ENCODE assay signal across 14 cellular contexts in the genomic region with DNA sequence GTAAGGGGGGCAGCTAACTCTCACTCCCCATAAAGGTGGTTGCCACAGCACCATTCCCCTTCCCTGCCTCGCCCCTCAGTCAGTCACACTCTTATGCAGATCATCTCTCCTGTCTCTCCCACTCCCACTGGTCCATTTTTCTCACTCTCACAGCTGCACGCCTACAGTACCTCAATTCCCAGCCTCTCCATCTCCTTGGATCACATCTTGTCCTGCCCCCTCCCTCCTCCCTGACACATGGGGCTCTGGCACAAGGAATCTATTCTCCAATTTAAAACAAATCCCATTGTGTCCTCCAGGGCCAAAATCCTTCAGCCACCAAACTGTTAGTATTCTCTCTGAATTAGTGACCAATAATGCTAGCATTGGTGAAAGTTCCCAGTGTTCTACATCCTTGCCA.
DNase-seq lines count a peak whose midpoint lies in the region; ATAC-seq and TF ChIP-seq lines count a peak whose summit lies in the region.
"Had no signal": no experiment of that assay in that cellular context is flagged by ENCODE, and none has a peak within 500 bp of the region (broad histone marks: within the 10 kb centered on the region; RNA-seq: fewer than 3 reads in every experiment).

No MANE protein-coding gene starts in this region.

- no TSS peak for BruUV-seq in IMR-90 (replicated peaks; lab: Mats Ljungman, UMichigan)

- no peaks in the 10 kb centered on the region for H3K9me3 Mint-ChIP-seq in activated T-helper 2 cell treated with anti-CD3 and anti-CD28 coated beads, Interferon-gamma antibody, Interleukin-2, Interleukin-4, amounts not matched to agents 10 μg/mL and 5 μg/mL and 100 μg/mL, durations not matched to agents 14 hours and 24 hours and 36 hours
- H3K9me3 Mint-ChIP-seq in mesothelial cell of epicardium: no peaks in the 10 kb centered on the region

- H2BK5ac ChIP-seq in IMR-90 (ENCODE audit: low read depth, low read length, poor library complexity, severe bottlenecking): no peak overlapping the region

- TF ChIP-seq EP300 in esophagus muscularis mucosa (IDR thresholded peaks at IDR 0.05): no peak

- no peak overlapping the region for H3K4me3 Mint-ChIP-seq in activated T-helper 2 cell treated with anti-CD3 and anti-CD28 coated beads, Interferon-gamma antibody, Interleukin-2, Interleukin-4, amounts not matched to agents 10 μg/mL and 5 μg/mL and 100 μg/mL, durations not matched to agents 14 hours and 24 hours and 36 hours (ENCODE audit: low read depth)
- H3K4me3 Mint-ChIP-seq in mesothelial cell of epicardium: no peak overlapping the region

- no peak overlapping the region for H3K23ac ChIP-seq in IMR-90 (ENCODE audit: low read depth, low read length)

- POLR2A ChIA-PET in IMR-90 (lab: Charles Lee; ENCODE audit: unreplicated experiment): no interaction called here

- H3K9ac ChIP-seq in IMR-90 (ENCODE audit: low read depth, low read length): no peak overlapping the region
- H3K9ac ChIP-seq: BLaER1 treated with 17β-estradiol and CSF1 and Interleukin-3, amounts not matched to agents 10 nM and 100 nM had no signal

- H3K4me1 ChIP-seq in IMR-90 (ENCODE audit: control insufficient read depth, insufficient read depth, low read length): peaks cover 15% of the 10 kb centered on the region
- H3K4me1 ChIP-seq in gastrocnemius medialis: peaks cover 23 to 62% of the 10 kb centered on the region in 2 donors
- H3K4me1 ChIP-seq in esophagus muscularis mucosa: peaks cover 8 to 18% (median 14%) of the 10 kb centered on the region in 4 donors

- 83% methylated on average over 2 of the region's 2 CpGs; no CpG with 5 or more reads in 1 of the 2 experiments for WGBS in IMR-90 (ENCODE audit: extremely low coverage in 2 of 2, insufficient read length in 1 of 2), 2 experiments
- 96% methylated on average over 2 of the region's 2 CpGs for WGBS in esophagus muscularis mucosa

- in situ Hi-C loops in IMR-90 (cut with MboI; ENCODE audit: low sequenced_read_pairs): no loop called here
- in situ Hi-C loops in gastrocnemius medialis (cut with MboI; ENCODE audit: low sequenced_read_pairs in 4 of 4): no loop called here

- peaks cover 62% of the 10 kb centered on the region for H3K4me1 Mint-ChIP-seq in activated T-helper 2 cell treated with anti-CD3 and anti-CD28 coated beads, Interferon-gamma antibody, Interleukin-2, Interleukin-4, amounts not matched to agents 10 μg/mL and 5 μg/mL and 100 μg/mL, durations not matched to agents 14 hours and 24 hours and 36 hours (ENCODE audit: low read depth)
- H3K4me1 Mint-ChIP-seq in mesothelial cell of epicardium: peaks cover 7% of the 10 kb centered on the region

- peaks cover 55% of the 10 kb centered on the region for H3K36me3 Mint-ChIP-seq in activated T-helper 2 cell treated with anti-CD3 and anti-CD28 coated beads, Interferon-gamma antibody, Interleukin-2, Interleukin-4, amounts not matched to agents 10 μg/mL and 5 μg/mL and 100 μg/mL, durations not matched to agents 14 hours and 24 hours and 36 hours (ENCODE audit: low read depth)
- H3K36me3 Mint-ChIP-seq in mesothelial cell of epicardium: no peaks in the 10 kb centered on the region

- peaks cover 0 to 19% of the 10 kb centered on the region in 2 experiments; a peak in 1 of 4 replicates for H3K79me1 ChIP-seq in IMR-90 (ENCODE audit: low read depth in 1 of 2, low read length in 2 of 2)

- no peak for TF ChIP-seq RAD21 in IMR-90 (IDR thresholded peaks at IDR 0.05; ENCODE audit: low read length)

- no peaks in the 10 kb centered on the region for H3K27me3 ChIP-seq in IMR-90 (ENCODE audit: control insufficient read depth, insufficient read depth, low read length)
- H3K27me3 ChIP-seq in gastrocnemius medialis: no peaks in the 10 kb centered on the region
- no peaks in the 10 kb centered on the region for H3K27me3 ChIP-seq in esophagus muscularis mucosa
- H3K27me3 ChIP-seq: BLaER1 treated with 17β-estradiol and CSF1 and Interleukin-3, amounts not matched to agents 10 nM and 100 nM had no signal

- peak overlapping the region; percentile 9 for H2AK9ac ChIP-seq in IMR-90 (replicated peaks; ENCODE audit: low read depth, low read length, poor library complexity)

- peak overlapping the region; percentile 59; the same call in 2 of the 3 replicates for H2BK15ac ChIP-seq in IMR-90 (ENCODE audit: low read depth, low read length)

- no peaks in the 10 kb centered on the region for H3K9me3 ChIP-seq in IMR-90 (ENCODE audit: control insufficient read depth, insufficient read depth, low read length)
- no peaks in the 10 kb centered on the region for H3K9me3 ChIP-seq in gastrocnemius medialis
- H3K9me3 ChIP-seq in esophagus muscularis mucosa: no peaks in the 10 kb centered on the region

- TF ChIP-seq POLR2A in IMR-90 (IDR thresholded peaks at IDR 0.05; ENCODE audit: low read depth, low read length) (no peak), gastrocnemius medialis (IDR thresholded peaks at IDR 0.05) (no peak), esophagus muscularis mucosa (IDR thresholded peaks at IDR 0.05; ENCODE audit: low read depth) (no peak)

- peak overlapping the region; percentile 81; the same call in 1 of the 2 replicates for H2AK5ac ChIP-seq in IMR-90 (ENCODE audit: low read depth, low read length)

- CTCF ChIA-PET in IMR-90 (lab: Yijun Ruan, JAX): interaction anchor here (0.6 kb wide), 1 partner anchor 25 kb away, joined by 3 read pairs; no protein-coding TSS in a partner anchor

- H3K27ac ChIP-seq in IMR-90 (ENCODE audit: insufficient read depth, low read length) (no peak overlapping the region), gastrocnemius medialis (peak overlapping the region; percentile 7 to 19 (median 14)), esophagus muscularis mucosa (replicated peaks in 1 of 4) (no peak overlapping the region)
- H3K27ac ChIP-seq: BLaER1 treated with 17β-estradiol and CSF1 and Interleukin-3, amounts not matched to agents 10 nM and 100 nM; PC-9 had no signal

- no peak overlapping the region for H3K4me3 ChIP-seq in IMR-90 (ENCODE audit: insufficient read depth, low read depth, low read length)
- no peak overlapping the region for H3K4me3 ChIP-seq in gastrocnemius medialis
- H3K4me3 ChIP-seq in esophagus muscularis mucosa: no peak overlapping the region
- H3K4me3 ChIP-seq: BLaER1 treated with 17β-estradiol and CSF1 and Interleukin-3, amounts not matched to agents 10 nM and 100 nM; PC-9 had no signal

- no peak for DNase-seq in IMR-90
- no peak for DNase-seq in activated T-helper 2 cell treated with anti-CD3 and anti-CD28 coated beads, Interferon-gamma antibody, Interleukin-2, Interleukin-4, amounts not matched to agents 10 μg/mL and 5 μg/mL and 100 μg/mL, durations not matched to agents 14 hours and 24 hours and 36 hours (ENCODE audit: low spot score)
- DNase-seq in mesothelial cell of epicardium (ENCODE audit: low spot score in 2 of 2, unreplicated experiment in 2 of 2): no peak
- no peak for DNase-seq in gastrocnemius medialis
- DNase-seq in esophagus muscularis mucosa (ENCODE audit: extremely low spot score): no peak
- DNase-seq in midbrain (lab: John Stamatoyannopoulos, UW): no peak
- DNase-seq: Kasumi-1, NCI-H1105 treated with DMSO at 0.1 percent for 48 hours, NCI-H187, NCI-H446 treated with DMSO at 0.1 percent for 48 hours, NCI-H748 treated with DMSO at 0.1 percent for 48 hours, PC-9 had no signal

- no peak overlapping the region for H3K4me2 ChIP-seq in IMR-90 (ENCODE audit: low read depth, low read length)
- H3K4me2 ChIP-seq: BLaER1 treated with 17β-estradiol and CSF1 and Interleukin-3, amounts not matched to agents 10 nM and 100 nM; PC-9 had no signal

- H3K36me3 ChIP-seq in IMR-90 (ENCODE audit: control insufficient read depth, insufficient read depth, low read length): no peaks in the 10 kb centered on the region
- H3K36me3 ChIP-seq in gastrocnemius medialis: no peaks in the 10 kb centered on the region
- H3K36me3 ChIP-seq in esophagus muscularis mucosa: peaks cover 0 to 5% (median 0%) of the 10 kb centered on the region in 4 donors
- H3K36me3 ChIP-seq: BLaER1 treated with 17β-estradiol and CSF1 and Interleukin-3, amounts not matched to agents 10 nM and 100 nM had no signal

- dilution Hi-C loops in IMR-90 (cut with HindIII; ENCODE audit: low sequenced_read_pairs, unreplicated experiment): no loop called here

- H2BK20ac ChIP-seq in IMR-90 (ENCODE audit: low read depth, low read length): peak overlapping the region; percentile 32; the same call in 1 of the 2 replicates

- intact Hi-C loops in IMR-90 (cut with micrococcal nuclease) (loop anchor here (5.0 kb wide), 1 partner anchor 40 kb away; no protein-coding TSS in a partner anchor), gastrocnemius medialis (cut with DNase I; ENCODE audit: low total_unique reads) (no loop called here), esophagus muscularis mucosa (cut with DNase I) (no loop called here)
- intact Hi-C loops in activated T-helper 2 cell treated with anti-CD3 and anti-CD28 coated beads, Interferon-gamma antibody, Interleukin-2, Interleukin-4, amounts not matched to agents 10 μg/mL and 5 μg/mL and 100 μg/mL, durations not matched to agents 14 hours and 24 hours and 36 hours (cut with micrococcal nuclease): no loop called here

- peak overlapping the region; percentile 25; the same call in 1 of the 2 replicates for H3K14ac ChIP-seq in IMR-90 (replicated peaks; ENCODE audit: low read depth, low read length)

- no peak overlapping the region for H3K18ac ChIP-seq in IMR-90 (ENCODE audit: low read depth, low read length)

- TF ChIP-seq CTCF in IMR-90 (conservative IDR thresholded peaks at IDR 0.05; ENCODE audit: low read depth, low read length): no peak
- no peak for TF ChIP-seq CTCF in mesothelial cell of epicardium (IDR thresholded peaks at IDR 0.05; ENCODE audit: unreplicated experiment)
- TF ChIP-seq CTCF in gastrocnemius medialis (IDR thresholded peaks at IDR 0.05 in 4 of 5, conservative IDR thresholded peaks at IDR 0.05 in 1 of 5): no peak
- TF ChIP-seq CTCF in esophagus muscularis mucosa (IDR thresholded peaks at IDR 0.05): no peak

- peaks cover 16% of the 10 kb centered on the region for H3K9me1 ChIP-seq in IMR-90 (ENCODE audit: insufficient read depth, low read length)

- H3K27ac Mint-ChIP-seq in activated T-helper 2 cell treated with anti-CD3 and anti-CD28 coated beads, Interferon-gamma antibody, Interleukin-2, Interleukin-4, amounts not matched to agents 10 μg/mL and 5 μg/mL and 100 μg/mL, durations not matched to agents 14 hours and 24 hours and 36 hours: peak overlapping the region; percentile 50
- peak overlapping the region; percentile 2 for H3K27ac Mint-ChIP-seq in mesothelial cell of epicardium

- ATAC-seq in IMR-90 (ENCODE audit: low read depth): no peak
- no peak for ATAC-seq in gastrocnemius medialis
- ATAC-seq in HG03108 (IDR thresholded peaks at IDR 0.05; ENCODE audit: unreplicated experiment): no peak

- peak overlapping the region; percentile 34; the same call in 1 of the 2 replicates for H2BK120ac ChIP-seq in IMR-90 (ENCODE audit: low read depth, low read length)

- H2AFZ ChIP-seq in IMR-90 (replicated peaks; ENCODE audit: low read length, poor library complexity): peak overlapping the region; percentile 48
- H2AFZ ChIP-seq: PC-9 had no signal

- no peaks in the 10 kb centered on the region for H4K20me1 ChIP-seq in IMR-90 (ENCODE audit: insufficient read depth, low read length)
- H4K20me1 ChIP-seq: BLaER1 treated with 17β-estradiol and CSF1 and Interleukin-3, amounts not matched to agents 10 nM and 100 nM had no signal

- no peak overlapping the region for H3K56ac ChIP-seq in IMR-90 (ENCODE audit: extremely low read depth, insufficient read depth, low read length)

- peak overlapping the region; percentile 17; the same call in 1 of the 2 replicates for H3K4ac ChIP-seq in IMR-90 (ENCODE audit: low read depth, low read length)

- H4K8ac ChIP-seq in IMR-90 (ENCODE audit: low read depth in 2 of 2, low read length in 2 of 2): peak overlapping the region in 1 of 2 experiments; percentile 50; a peak in 1 of 4 replicates

- no peak overlapping the region; the same call in 1 of the 2 replicates for H4K91ac ChIP-seq in IMR-90 (ENCODE audit: insufficient read depth, low read depth, low read length)

- no peak overlapping the region for H4K5ac ChIP-seq in IMR-90 (ENCODE audit: low read depth, low read length)

- no peaks in the 10 kb centered on the region for H3K27me3 Mint-ChIP-seq in activated T-helper 2 cell treated with anti-CD3 and anti-CD28 coated beads, Interferon-gamma antibody, Interleukin-2, Interleukin-4, amounts not matched to agents 10 μg/mL and 5 μg/mL and 100 μg/mL, durations not matched to agents 14 hours and 24 hours and 36 hours (ENCODE audit: low read depth)
- no peaks in the 10 kb centered on the region for H3K27me3 Mint-ChIP-seq in mesothelial cell of epicardium (ENCODE audit: low read depth)

Comparison
In these comparisons a context has a peak if more than half of its experiments do, and no peak if none do; other contexts are left out.
1. H3K27ac ChIP-seq: peak in gastrocnemius medialis (4 of 4); none in IMR-90 (single experiment) and esophagus muscularis mucosa (0 of 4).